In the genomic region with DNA sequence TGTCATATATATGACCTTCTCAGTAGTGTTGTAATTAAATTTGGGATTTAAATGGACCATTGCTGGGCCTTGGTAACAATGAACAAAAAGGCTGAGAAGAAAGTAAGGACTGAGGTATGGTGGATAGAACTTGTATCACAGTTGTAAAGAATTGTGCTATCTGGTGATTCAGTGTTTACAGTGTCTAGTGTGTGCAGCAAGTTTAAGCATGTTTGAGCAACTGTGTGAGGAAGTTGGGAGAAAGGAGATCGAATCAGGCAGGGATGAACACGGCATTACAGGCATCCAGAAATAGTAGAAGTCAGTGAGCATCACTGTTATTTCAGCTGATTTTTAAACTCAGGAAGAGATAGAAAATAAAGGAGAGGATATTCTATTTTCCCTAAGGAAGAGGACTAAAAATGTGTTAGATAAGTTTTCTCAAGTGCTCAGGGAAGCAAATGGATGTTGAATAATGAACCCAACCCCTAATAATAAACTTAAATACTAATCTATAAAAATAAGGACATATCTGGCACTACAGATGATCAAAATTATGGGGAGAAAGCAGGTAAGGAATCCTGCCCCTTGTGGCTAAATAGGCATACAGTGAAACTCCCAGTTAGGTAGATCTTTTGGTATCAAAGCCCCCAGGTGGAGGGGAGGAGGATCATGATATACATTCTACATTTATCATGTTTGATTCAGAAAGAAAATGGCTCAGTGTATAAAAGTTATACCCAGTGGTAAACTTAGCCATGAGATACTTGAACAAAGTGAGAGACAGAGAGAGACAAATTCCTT, we compare ENCODE assay signal across 14 cellular contexts.
DNase-seq lines count a peak whose midpoint lies in the region; ATAC-seq, FAIRE-seq and TF ChIP-seq lines count a peak whose summit lies in the region.
"Had no signal": no experiment of that assay in that cellular context is flagged by ENCODE, and none has a peak within 500 bp of the region (broad histone marks: within the 10 kb centered on the region; RNA-seq: fewer than 3 reads in every experiment).

No MANE protein-coding gene starts in this region.

- no peaks in the 10 kb centered on the region for H3K23me2 ChIP-seq in H1 (ENCODE audit: low read depth, low read length)

- 0 out of 2 replicates have a peak overlapping the region, but pooled peaks have one; percentile 50 for H2AFZ ChIP-seq in H1 (ENCODE audit: low read length)
- H2AFZ ChIP-seq in smooth muscle cell (ENCODE audit: low read depth), result no peak overlapping the region

- no peak overlapping the region for H3K27ac ChIP-seq in H1 (ENCODE audit: low read depth, low read length)
- H3K27ac ChIP-seq in smooth muscle cell (ENCODE audit: low read depth), result no peak overlapping the region
- H3K27ac ChIP-seq: right atrium auricular region had no signal

- H3K79me2 ChIP-seq in H1 (ENCODE audit: control insufficient read depth in 1 of 2, insufficient read depth in 2 of 2, low read length in 2 of 2) (no peaks in the 10 kb centered on the region), smooth muscle cell (ENCODE audit: low read depth) (no peaks in the 10 kb centered on the region)

- TF ChIP-seq EP300 in H1 (IDR thresholded peaks at IDR 0.05; ENCODE audit: borderline replicate concordance in 1 of 2, low read depth in 2 of 2, low read length in 2 of 2), result no peak

- H3K9ac ChIP-seq in H1 (replicated peaks in 1 of 4; ENCODE audit: extremely low read depth in 1 of 4, low read depth in 3 of 4, low read length in 3 of 4), result no peak overlapping the region
- H3K9ac ChIP-seq in smooth muscle cell (ENCODE audit: low read depth), result no peak overlapping the region

- peaks cover 6% of the 10 kb centered on the region for H3K9me3 Mint-ChIP-seq in natural killer cell treated with Interleukin-12 subunit alpha and Interleukin-12 subunit beta and Interleukin-15 and Interleukin-18, amount 100 ng/mL, for 72 hours
- peaks cover 7 to 10% of the 10 kb centered on the region in 2 donors for H3K9me3 Mint-ChIP-seq in activated T-cell treated with anti-CD3 and anti-CD28 coated beads, Interleukin-2, amount 50 U/mL, for 72 hours

- POLR2A ChIA-PET in H1 (lab: Charles Lee; ENCODE audit: partially characterized antibody), result no interaction called here

- H3K36me3 ChIP-seq in H1 (ENCODE audit: control insufficient read depth in 2 of 4, insufficient read depth in 4 of 4, low read length in 3 of 4) (no peaks in the 10 kb centered on the region), smooth muscle cell (ENCODE audit: low read depth) (no peaks in the 10 kb centered on the region)
- H3K36me3 ChIP-seq: right atrium auricular region had no signal

- WGBS in H1 (ENCODE audit: extremely low coverage in 1 of 2, insufficient coverage in 1 of 2, insufficient read length in 1 of 2, insufficient replicate concordance in 2 of 2, low coverage in 1 of 2, low lambda C conversion rate in 2 of 2, missing lambda C conversion rate in 1 of 2), 2 experiments, result 79% methylated on average over 2 of the region's 2 CpGs; no CpG with 5 or more reads in 1 of the 2 experiments
- WGBS in smooth muscle cell (ENCODE audit: low lambda C conversion rate), result 75% methylated on average over 2 of the region's 2 CpGs

- H4K5ac ChIP-seq in H1 (ENCODE audit: insufficient read length, low read depth, low read length), result no peak overlapping the region

- DNase-seq in NCI-H2171 treated with DMSO at 0.1 percent for 48 hours (lab: John Stamatoyannopoulos, UW) (peak; percentile 31), NCI-H2171 (lab: John Stamatoyannopoulos, UW) (no peak), H1 (ENCODE audit: low read depth in 1 of 2, low spot score in 2 of 2) (no peak), smooth muscle cell (lab: John Stamatoyannopoulos, UW; ENCODE audit: unreplicated experiment) (no peak)
- DNase-seq in natural killer cell treated with Interleukin-12 subunit alpha and Interleukin-12 subunit beta and Interleukin-15 and Interleukin-18, amount 100 ng/mL, for 72 hours (ENCODE audit: low spot score), result no peak
- no peak for DNase-seq in activated T-cell treated with anti-CD3 and anti-CD28 coated beads, Interleukin-2, amount 50 U/mL, for 72 hours
- DNase-seq: activated T-cell treated with anti-CD3 and anti-CD28 coated beads, Interleukin-2, amount 50 U/mL, for 48 hours; cerebellar nuclear complex; KG1; NCI-H526 treated with DMSO at 0.1 percent for 48 hours; T-helper 9 cell had no signal

- no peak for TF ChIP-seq POLR2A in H1 (IDR thresholded peaks at IDR 0.05; ENCODE audit: control extremely low read depth in 1 of 2, low read depth in 2 of 2, low read length in 2 of 2)

- H2BK12ac ChIP-seq in H1 (ENCODE audit: low read depth, low read length), result no peak overlapping the region

- no peaks in the 10 kb centered on the region for H4K20me1 ChIP-seq in H1 (replicated peaks in 1 of 2; ENCODE audit: control insufficient read depth in 1 of 2, insufficient read depth in 2 of 2, low read length in 2 of 2)
- H4K20me1 ChIP-seq in smooth muscle cell (ENCODE audit: low read depth), result no peaks in the 10 kb centered on the region

- peak; percentile 46 for TF ChIP-seq CTCF in LNCAP (IDR thresholded peaks at IDR 0.05)
- TF ChIP-seq CTCF in H1 (IDR thresholded peaks at IDR 0.05; ENCODE audit: control extremely low read depth in 1 of 3, insufficient read depth in 1 of 3, low read depth in 1 of 3, low read length in 3 of 3), result peak in 2 of 3 experiments; percentile 56 to 74; a peak in 3 of 4 replicates
- peak; percentile 28 for TF ChIP-seq CTCF in smooth muscle cell (IDR thresholded peaks at IDR 0.05; ENCODE audit: borderline replicate concordance, insufficient read depth, poor library complexity, severe bottlenecking)

- H3K36me3 Mint-ChIP-seq in natural killer cell treated with Interleukin-12 subunit alpha and Interleukin-12 subunit beta and Interleukin-15 and Interleukin-18, amount 100 ng/mL, for 72 hours, result peaks cover 4% of the 10 kb centered on the region
- no peaks in the 10 kb centered on the region for H3K36me3 Mint-ChIP-seq in activated T-cell treated with anti-CD3 and anti-CD28 coated beads, Interleukin-2, amount 50 U/mL, for 72 hours (ENCODE audit: insufficient read depth in 2 of 2)

- CTCF ChIA-PET in H1 (lab: Charles Lee; ENCODE audit: partially characterized antibody), result interaction anchor here (0.9 to 3.2 kb wide), 5 partner anchors 11 to 25 kb away, joined by 3 to 25 read pairs (median 4); no protein-coding TSS in a partner anchor

- no peak overlapping the region for H3K27ac Mint-ChIP-seq in natural killer cell treated with Interleukin-12 subunit alpha and Interleukin-12 subunit beta and Interleukin-15 and Interleukin-18, amount 100 ng/mL, for 72 hours
- H3K27ac Mint-ChIP-seq in activated T-cell treated with anti-CD3 and anti-CD28 coated beads, Interleukin-2, amount 50 U/mL, for 72 hours, result no peak overlapping the region

- no peak overlapping the region for H2AK5ac ChIP-seq in H1 (ENCODE audit: low read depth, low read length)

- no peak for FAIRE-seq in H1 (lab: Jason Lieb, UNC)

- H3K4me3 ChIP-seq in H1 (ENCODE audit: extremely low read depth in 1 of 4, insufficient read depth in 2 of 4, low read depth in 3 of 4, low read length in 4 of 4) (no peak overlapping the region), smooth muscle cell (no peak overlapping the region)
- H3K4me3 ChIP-seq: right atrium auricular region had no signal

- H4K8ac ChIP-seq in H1 (ENCODE audit: extremely low read depth, insufficient read depth, low read length), result no peak overlapping the region

- no peaks in the 10 kb centered on the region for H3K79me1 ChIP-seq in H1 (ENCODE audit: low read depth, low read length)

- H3K23ac ChIP-seq in H1 (ENCODE audit: insufficient read length), result no peak overlapping the region

- no peak overlapping the region for H4K91ac ChIP-seq in H1 (replicated peaks; ENCODE audit: insufficient read length, low read length)

- H3K9me3 ChIP-seq in H1 (ENCODE audit: insufficient read depth in 2 of 2, low read depth in 1 of 2, low read length in 1 of 2), result no peaks in the 10 kb centered on the region
- no peaks in the 10 kb centered on the region for H3K9me3 ChIP-seq in smooth muscle cell (replicated peaks; ENCODE audit: low read depth)
- H3K9me3 ChIP-seq: right atrium auricular region had no signal

- H3K27me3 Mint-ChIP-seq in natural killer cell treated with Interleukin-12 subunit alpha and Interleukin-12 subunit beta and Interleukin-15 and Interleukin-18, amount 100 ng/mL, for 72 hours, result no peaks in the 10 kb centered on the region
- H3K27me3 Mint-ChIP-seq in activated T-cell treated with anti-CD3 and anti-CD28 coated beads, Interleukin-2, amount 50 U/mL, for 72 hours (ENCODE audit: low read depth), result no peaks in the 10 kb centered on the region

- no peak overlapping the region for H3K4ac ChIP-seq in H1 (replicated peaks; ENCODE audit: insufficient read length, low read depth, low read length)

- H3K4me2 ChIP-seq in H1 (ENCODE audit: insufficient read depth in 1 of 2, low read depth in 2 of 2, low read length in 2 of 2) (no peak overlapping the region), smooth muscle cell (no peak overlapping the region)

- no peaks in the 10 kb centered on the region for H3F3A ChIP-seq in smooth muscle cell (ENCODE audit: low read depth)

- no peak overlapping the region for H2BK5ac ChIP-seq in H1 (ENCODE audit: low read depth, low read length)

- H2BK15ac ChIP-seq in H1 (ENCODE audit: low read length), result no peak overlapping the region

- no peak overlapping the region for H2BK20ac ChIP-seq in H1 (ENCODE audit: low read length)

- H2BK120ac ChIP-seq in H1 (replicated peaks; ENCODE audit: low read depth, low read length), result no peak overlapping the region

- H3K4me1 ChIP-seq in H1 (replicated peaks in 1 of 4; ENCODE audit: control insufficient read depth in 3 of 4, insufficient read depth in 4 of 4, low read length in 3 of 4) (no peaks in the 10 kb centered on the region), smooth muscle cell (ENCODE audit: low read depth) (no peaks in the 10 kb centered on the region)
- H3K4me1 ChIP-seq: right atrium auricular region had no signal

- no peak overlapping the region for H3K4me3 Mint-ChIP-seq in natural killer cell treated with Interleukin-12 subunit alpha and Interleukin-12 subunit beta and Interleukin-15 and Interleukin-18, amount 100 ng/mL, for 72 hours
- H3K4me3 Mint-ChIP-seq in activated T-cell treated with anti-CD3 and anti-CD28 coated beads, Interleukin-2, amount 50 U/mL, for 72 hours, result no peak overlapping the region

- no peak overlapping the region for H3K18ac ChIP-seq in H1 (ENCODE audit: extremely low read depth, low read length)

- H3K4me1 Mint-ChIP-seq in natural killer cell treated with Interleukin-12 subunit alpha and Interleukin-12 subunit beta and Interleukin-15 and Interleukin-18, amount 100 ng/mL, for 72 hours (ENCODE audit: low read depth in 2 of 2), result no peaks in the 10 kb centered on the region
- H3K4me1 Mint-ChIP-seq in activated T-cell treated with anti-CD3 and anti-CD28 coated beads, Interleukin-2, amount 50 U/mL, for 72 hours (ENCODE audit: low read depth), result no peaks in the 10 kb centered on the region

- H3K27me3 ChIP-seq in H1 (replicated peaks in 1 of 4; ENCODE audit: control insufficient read depth in 3 of 4, extremely low read depth in 1 of 4, insufficient read depth in 3 of 4, low read length in 3 of 4) (no peaks in the 10 kb centered on the region), smooth muscle cell (ENCODE audit: low read depth) (no peaks in the 10 kb centered on the region)
- H3K27me3 ChIP-seq: right atrium auricular region had no signal

- ATAC-seq in natural killer cell treated with Interleukin-12 subunit alpha and Interleukin-12 subunit beta and Interleukin-15 and Interleukin-18, amount 100 ng/mL, for 72 hours, result no peak
- ATAC-seq in HG02623 (IDR thresholded peaks at IDR 0.05; ENCODE audit: unreplicated experiment), result no peak
- ATAC-seq in activated T-cell treated with anti-CD3 and anti-CD28 coated beads, Interleukin-2, amount 50 U/mL, for 72 hours (replicated peaks in 1 of 2), result no peak

- peak; percentile 30 to 42; a peak in 2 of 4 replicates for TF ChIP-seq RAD21 in H1 (IDR thresholded peaks at IDR 0.05 in 1 of 2, conservative IDR thresholded peaks at IDR 0.05 in 1 of 2; ENCODE audit: low read depth in 2 of 2, low read length in 2 of 2)

- no peak overlapping the region for H3K56ac ChIP-seq in H1 (replicated peaks; ENCODE audit: insufficient read length, low read depth, low read length)

- no peak overlapping the region for H3K14ac ChIP-seq in H1 (ENCODE audit: insufficient read length)
